Comparison of ENCODE assay signal across 23 cellular contexts in genomic region chr16:28526201-28527099, GRCh38. TPM values are rescaled to one million over a fixed set of nuclear protein-coding genes. Genes with fewer than 3 reads are reported as not detected.
"Had no signal": no experiment of that assay in that cellular context is flagged by ENCODE, and none has a peak within 500 bp of the region (broad histone marks: within the 10 kb centered on the region; RNA-seq: fewer than 3 reads in every experiment).

No MANE protein-coding gene starts in this region.

- H3K27me3 ChIP-seq: adrenal gland, esophagus muscularis mucosa had no signal

- H3K4me3 Mint-ChIP-seq: activated CD8-positive, alpha-beta memory T cell treated with anti-CD3 and anti-CD28 coated beads, Interleukin-2, amount 10 ng/mL, durations not matched to agents 7 days and 5 days; activated naive CD4-positive, alpha-beta T cell treated with anti-CD3 and anti-CD28 coated beads, Interleukin-2, amount 10 ng/mL, durations not matched to agents 7 days and 5 days; stimulated activated naive CD8-positive, alpha-beta T cell treated with anti-CD3 and anti-CD28 coated beads, Interleukin-15, amount 100 ng/mL, for 72 hours; T-cell had no signal

- H3K9me3 Mint-ChIP-seq: activated naive CD4-positive, alpha-beta T cell treated with anti-CD3 and anti-CD28 coated beads, Interleukin-2, amount 10 ng/mL, durations not matched to agents 7 days and 5 days; activated T-helper 2 cell treated with anti-CD3 and anti-CD28 coated beads, Interferon-gamma antibody, Interleukin-2, Interleukin-4, amounts not matched to agents 10 μg/mL and 5 μg/mL and 100 μg/mL, durations not matched to agents 14 hours and 24 hours and 36 hours; stimulated activated naive CD8-positive, alpha-beta T cell treated with anti-CD3 and anti-CD28 coated beads, Interleukin-15, amount 100 ng/mL, for 72 hours; T-cell had no signal

- H3K27me3 Mint-ChIP-seq: activated CD8-positive, alpha-beta memory T cell treated with anti-CD3 and anti-CD28 coated beads, Interleukin-2, amount 10 ng/mL, durations not matched to agents 7 days and 5 days; stimulated activated naive CD8-positive, alpha-beta T cell treated with anti-CD3 and anti-CD28 coated beads, Interleukin-15, amount 100 ng/mL, for 72 hours; T-cell had no signal

- H3K27ac ChIP-seq: coronary artery had no signal

- H3K4me3 ChIP-seq: adrenal gland, coronary artery, esophagus muscularis mucosa had no signal

- DNase-seq: activated CD4-positive, alpha-beta T cell treated with anti-CD3 and anti-CD28 coated beads for 1 hour; activated CD4-positive, alpha-beta T cell treated with anti-CD3 and anti-CD28 coated beads, Interleukin-2, amount 50 U/mL, for 48 hours; activated CD8-positive, alpha-beta memory T cell treated with anti-CD3 and anti-CD28 coated beads, Interleukin-2, amount 10 ng/mL, durations not matched to agents 7 days and 5 days; activated naive CD4-positive, alpha-beta T cell treated with anti-CD3 and anti-CD28 coated beads, Interleukin-2, amount 10 ng/mL, durations not matched to agents 7 days and 5 days; activated T-cell treated with anti-CD3 and anti-CD28 coated beads, Interleukin-2, amount 50 U/mL, for 1 hour; adrenal gland; central memory CD4-positive, alpha-beta T cell; hippocampal formation; stimulated activated CD4-positive, alpha-beta T cell treated with anti-CD3 and anti-CD28 coated beads, Interleukin-1b, Interleukin-23, amount 100 ng/mL, for 48 hours; stimulated activated naive CD8-positive, alpha-beta T cell treated with anti-CD3 and anti-CD28 coated beads, Interleukin-15, amount 100 ng/mL, for 72 hours; T-cell; T1000 had no signal

- ATAC-seq: activated CD8-positive, alpha-beta memory T cell treated with anti-CD3 and anti-CD28 coated beads, Interleukin-2, amount 10 ng/mL, durations not matched to agents 7 days and 5 days; sciatic nerve; stimulated activated naive CD8-positive, alpha-beta T cell treated with anti-CD3 and anti-CD28 coated beads, Interleukin-15, amount 100 ng/mL, for 72 hours; T-cell had no signal

- H3K27ac Mint-ChIP-seq: activated CD8-positive, alpha-beta memory T cell treated with anti-CD3 and anti-CD28 coated beads, Interleukin-2, amount 10 ng/mL, durations not matched to agents 7 days and 5 days; activated naive CD4-positive, alpha-beta T cell treated with anti-CD3 and anti-CD28 coated beads, Interleukin-2, amount 10 ng/mL, durations not matched to agents 7 days and 5 days; activated T-helper 2 cell treated with anti-CD3 and anti-CD28 coated beads, Interferon-gamma antibody, Interleukin-2, Interleukin-4, amounts not matched to agents 10 μg/mL and 5 μg/mL and 100 μg/mL, durations not matched to agents 14 hours and 24 hours and 36 hours; T-cell had no signal

- H3K9me3 ChIP-seq: adrenal gland, esophagus muscularis mucosa had no signal

- H3K36me3 ChIP-seq: adrenal gland, esophagus muscularis mucosa had no signal

- H3K36me3 Mint-ChIP-seq: activated CD8-positive, alpha-beta memory T cell treated with anti-CD3 and anti-CD28 coated beads, Interleukin-2, amount 10 ng/mL, durations not matched to agents 7 days and 5 days; activated naive CD4-positive, alpha-beta T cell treated with anti-CD3 and anti-CD28 coated beads, Interleukin-2, amount 10 ng/mL, durations not matched to agents 7 days and 5 days; T-cell had no signal

RNA-seq across cellular contexts. Expression of gene NUPR1, which starts 12.3 kb away (rescaled TPM):
- total RNA-seq: activated CD8-positive, alpha-beta memory T cell treated with anti-CD3 and anti-CD28 coated beads, Interleukin-2, amount 10 ng/mL, durations not matched to agents 7 days and 5 days; activated T-helper 2 cell treated with anti-CD3 and anti-CD28 coated beads, Interferon-gamma antibody, Interleukin-2, Interleukin-4, amounts not matched to agents 10 μg/mL and 5 μg/mL and 100 μg/mL, durations not matched to agents 14 hours and 24 hours and 36 hours had no signal
- polyA plus RNA-seq: neural cell had no signal

RNA-seq across cellular contexts. Expression of gene IL27, which starts 19.8 kb away (rescaled TPM):
- total RNA-seq: activated CD8-positive, alpha-beta memory T cell treated with anti-CD3 and anti-CD28 coated beads, Interleukin-2, amount 10 ng/mL, durations not matched to agents 7 days and 5 days; activated T-helper 2 cell treated with anti-CD3 and anti-CD28 coated beads, Interferon-gamma antibody, Interleukin-2, Interleukin-4, amounts not matched to agents 10 μg/mL and 5 μg/mL and 100 μg/mL, durations not matched to agents 14 hours and 24 hours and 36 hours; esophagus muscularis mucosa; glomerular endothelial cell; lower leg skin; mesenteric fat pad; pulmonary artery endothelial cell; sciatic nerve; T-cell; temporal lobe had no signal
- polyA plus RNA-seq: keratinocyte, neural cell had no signal

RNA-seq across cellular contexts. Expression of gene APOBR, which starts 32.0 kb away (rescaled TPM):
- total RNA-seq: glomerular endothelial cell, pulmonary artery endothelial cell had no signal
- polyA plus RNA-seq: neural cell had no signal
